Comparison of ENCODE assay signal across 10 cellular contexts in genomic region chr9:127837346-127837745, GRCh38. TPM values are rescaled to one million over a fixed set of nuclear protein-coding genes. Genes with fewer than 3 reads are reported as not detected.
DNase-seq lines count a peak whose midpoint lies in the region; ATAC-seq, FAIRE-seq and TF ChIP-seq lines count a peak whose summit lies in the region.
"Had no signal": no experiment of that assay in that cellular context is flagged by ENCODE, and none has a peak within 500 bp of the region (broad histone marks: within the 10 kb centered on the region; RNA-seq: fewer than 3 reads in every experiment).

No MANE protein-coding gene starts in this region.

- TF ChIP-seq EP300 in GM12878 (IDR thresholded peaks at IDR 0.05; ENCODE audit: borderline replicate concordance in 1 of 2, control insufficient read depth in 1 of 2, low read depth in 2 of 2, low read length in 2 of 2): no peak

- H3K9me3 ChIP-seq in GM12878 (replicated peaks; ENCODE audit: control insufficient read depth, insufficient read depth, low read length) (no peaks in the 10 kb centered on the region), left ventricle myocardium inferior (replicated peaks) (no peaks in the 10 kb centered on the region), skeletal muscle satellite cell (replicated peaks; ENCODE audit: low read length) (no peaks in the 10 kb centered on the region)

- H3K36me3 ChIP-seq in GM12878 (ENCODE audit: control insufficient read depth in 2 of 2, insufficient read depth in 2 of 2, low read length in 1 of 2) (no peaks in the 10 kb centered on the region), left ventricle myocardium inferior (peaks cover 26% of the 10 kb centered on the region), skeletal muscle satellite cell (ENCODE audit: insufficient read depth, low read length) (peaks cover 27% of the 10 kb centered on the region)

- no peaks in the 10 kb centered on the region; the same call in 1 of the 2 replicates for H3K4me1 ChIP-seq in GM12878 (ENCODE audit: control insufficient read depth, insufficient read depth, low read length)
- peaks cover 100% of the 10 kb centered on the region for H3K4me1 ChIP-seq in left ventricle myocardium inferior
- H3K4me1 ChIP-seq in skeletal muscle satellite cell (ENCODE audit: control insufficient read depth, insufficient read depth, low read length): peaks cover 78% of the 10 kb centered on the region

- H3K4me2 ChIP-seq in GM12878 (ENCODE audit: control insufficient read depth, insufficient read depth): no peak overlapping the region
- H3K4me2 ChIP-seq in skeletal muscle satellite cell (ENCODE audit: low read length): peak overlapping the region; percentile 2

- SMC1A ChIA-PET in GM12878 (lab: Charles Lee; ENCODE audit: uncharacterized antibody, unreplicated experiment): no interaction called here

- no peaks in the 10 kb centered on the region for H3K9me3 Mint-ChIP-seq in HFFc6

- H3K27me3 Mint-ChIP-seq in HFFc6 (ENCODE audit: insufficient read depth): no peaks in the 10 kb centered on the region

- no peaks in the 10 kb centered on the region for H4K20me1 ChIP-seq in GM12878 (ENCODE audit: control insufficient read depth, insufficient read depth)

- H3K4me3 Mint-ChIP-seq in HFFc6: peak overlapping the region; percentile 84

- H3K4me3 ChIP-seq in GM12878 (no peak overlapping the region), left ventricle myocardium inferior (peak overlapping the region; percentile 49), skeletal muscle satellite cell (ENCODE audit: low read length) (no peak overlapping the region)

- POLR2A ChIA-PET in GM12878 (lab: Charles Lee): interaction anchor here (0.6 kb wide), 1 partner anchor 157 kb away, joined by 3 read pairs; no protein-coding TSS in a partner anchor

- peak overlapping the region; percentile 99 for H3K27ac Mint-ChIP-seq in HFFc6

- no TSS peak for BruUV-seq in GM12878 (replicated peaks; lab: Mats Ljungman, UMichigan)

- peaks cover 60% of the 10 kb centered on the region for H3K4me1 Mint-ChIP-seq in HFFc6 (ENCODE audit: low read depth)

- in situ Hi-C loops in GM12878 (cut with MboI): no loop called here

- no peak overlapping the region for H3K27ac ChIP-seq in GM12878 (ENCODE audit: control insufficient read depth, insufficient read depth)
- peak overlapping the region; percentile 97 for H3K27ac ChIP-seq in left ventricle myocardium inferior (replicated peaks)

- RAD21 ChIA-PET in GM12878 (lab: Charles Lee; ENCODE audit: unreplicated experiment): interaction anchor here (1.8 kb wide), 1 partner anchor 33 kb away, joined by 5 read pairs; no protein-coding TSS in a partner anchor

- intact Hi-C loops in GM12878 (cut with micrococcal nuclease; ENCODE audit: unreplicated experiment): no loop called here
- intact Hi-C loops in left ventricle myocardium inferior (cut with micrococcal nuclease): no loop called here

- H2AFZ ChIP-seq in GM12878 (ENCODE audit: control insufficient read depth, low read depth, low read length): no peak overlapping the region

- H3K9ac ChIP-seq in GM12878 (ENCODE audit: control insufficient read depth, insufficient read depth, low read length) (no peak overlapping the region), skeletal muscle satellite cell (ENCODE audit: low read depth, low read length) (peak overlapping the region; percentile 80)

- 40% methylated on average over 4 of the region's 4 CpGs for WGBS in GM12878 (ENCODE audit: insufficient coverage, insufficient replicate concordance, low lambda C conversion rate, missing lambda C conversion rate)

- H3K79me2 ChIP-seq in GM12878 (ENCODE audit: control insufficient read depth, insufficient read depth, low read length): no peaks in the 10 kb centered on the region

- H3K36me3 Mint-ChIP-seq in HFFc6 (ENCODE audit: low read depth): peaks cover 30% of the 10 kb centered on the region

- peak; percentile 25; the same call in 1 of the 3 replicates for ATAC-seq in GM12878

- no peak for TF ChIP-seq POLR2A in GM12878 (IDR thresholded peaks at IDR 0.05; ENCODE audit: low read depth, low read length)

- TF ChIP-seq RAD21 in GM12878 (IDR thresholded peaks at IDR 0.05; ENCODE audit: insufficient read depth, low read depth, low read length): no peak

- H3K27me3 ChIP-seq in GM12878 (replicated peaks in 1 of 2; ENCODE audit: control insufficient read depth in 2 of 2, insufficient read depth in 2 of 2, low read length in 1 of 2) (no peaks in the 10 kb centered on the region; a peak in 1 of 4 replicates), left ventricle myocardium inferior (ENCODE audit: low read depth) (no peaks in the 10 kb centered on the region), skeletal muscle satellite cell (ENCODE audit: control insufficient read depth, insufficient read depth, low read length) (no peaks in the 10 kb centered on the region)

- no peak for DNase-seq in HFFc6
- no peak for DNase-seq in GM12878 (ENCODE audit: low read depth, low spot score)
- DNase-seq in left ventricle myocardium inferior: no peak
- DNase-seq in NCI-H1417 (lab: John Stamatoyannopoulos, UW): no peak
- DNase-seq in ecto neural progenitor cell (ENCODE audit: low spot score): no peak
- DNase-seq in SIG-M5 (lab: John Stamatoyannopoulos, UW): no peak
- DNase-seq in stimulated activated CD4-positive, alpha-beta T cell treated with anti-CD3 and anti-CD28 coated beads, Interleukin-4, amount 100 ng/mL, for 24 hours: no peak
- DNase-seq: C1 segment of cervical spinal cord, NCI-H774 had no signal

- TF ChIP-seq CTCF in HFFc6 (IDR thresholded peaks at IDR 0.05): no peak
- no peak for TF ChIP-seq CTCF in GM12878 (IDR thresholded peaks at IDR 0.05 in 2 of 3, conservative IDR thresholded peaks at IDR 0.05 in 1 of 3; ENCODE audit: control insufficient read depth in 2 of 3, extremely low read depth in 1 of 3, insufficient read depth in 1 of 3, low read depth in 3 of 3, low read length in 3 of 3)
- TF ChIP-seq CTCF in left ventricle myocardium inferior (IDR thresholded peaks at IDR 0.05; ENCODE audit: borderline replicate concordance): no peak

- CTCF ChIA-PET in GM12878 (lab: Yijun Ruan, JAX): no interaction called here

- FAIRE-seq in GM12878 (lab: Jason Lieb, UNC): no peak

RNA-seq across cellular contexts. Expression of gene ENG, which starts 17.1 kb away (rescaled TPM):
- total RNA-seq in HFFc6 (2021; fragmentation: NEBNext Ultra II Directional; extraction: Animal tissue kit (Norgen Biotek cat#: 25700)): 100 to 1,000 TPM; 205 to 249 (median 227) TPM
- total RNA-seq in GM12878 (2013; cell fraction: nucleolus; rRNA removed): 4.0 and 5.4 TPM in 2 replicates
- total RNA-seq in GM12878 (2014; rRNA removed) (0.60 and 0.79 TPM in 2 replicates), GM12878 (2014; rRNA removed; fragmentation: Illumina TruSeq; extraction: Trizol) (0.64 and 1.0 TPM in 2 replicates), GM12878 (2021) (9.1 and 10.1 TPM in 2 replicates), left ventricle myocardium inferior (139 TPM)
- polyA plus RNA-seq in GM12878 (2011; ENCODE audit: low read depth): 1.8 TPM
- polyA plus RNA-seq in GM12878 (2011; rRNA removed) (0.16 and 0.18 TPM in 2 replicates), GM12878 (2014; fragmentation: Illumina TruSeq; extraction: Trizol) (0.98 and 3.0 TPM in 2 replicates), GM12878 (2014; fragmentation: Nextera tagmentation; extraction: Ambion mirVana) (under 1 TPM; 0.14 to 0.24 TPM), GM12878 (2014; rRNA removed) (3.3 and 4.2 TPM in 2 replicates), GM12878 (2016; fragmentation: Nextera tagmentation; extraction: Ambion mirVana) (1 to 10 TPM; 4.2 to 5.0 TPM)
- 0.37 and 0.43 TPM in 2 replicates for polyA plus RNA-seq in GM12878 (2011; cell fraction: cytosol; rRNA removed)
- 1.2 and 1.6 TPM in 2 replicates for polyA plus RNA-seq in GM12878 (2011; cell fraction: nucleus; rRNA removed)
- 4.8 and 5.9 TPM in 2 replicates for polyA plus RNA-seq in GM12878 (2012)
- polyA minus RNA-seq in GM12878 (2011; rRNA and poly(A)+ RNA removed): 0.15 and 0.41 TPM in 2 replicates
- 1.2 and 2.0 TPM in 2 replicates for polyA minus RNA-seq in GM12878 (2011; cell fraction: cytosol; rRNA and poly(A)+ RNA removed)
- polyA minus RNA-seq in GM12878 (2011; cell fraction: nucleus; rRNA and poly(A)+ RNA removed): 0.12 and 0.67 TPM in 2 replicates
- total RNA-seq in skeletal muscle satellite cell (2012; rRNA removed): 33.7 and 39.1 TPM in 2 replicates

RNA-seq across cellular contexts. Expression of gene FPGS, which starts 34.7 kb away (rescaled TPM):
- 10 to 100 TPM; 51.9 to 69.2 (median 62.7) TPM for total RNA-seq in HFFc6 (2021; fragmentation: NEBNext Ultra II Directional; extraction: Animal tissue kit (Norgen Biotek cat#: 25700))
- 131 and 132 TPM in 2 replicates for total RNA-seq in GM12878 (2013; cell fraction: nucleolus; rRNA removed)
- 62.8 and 79.6 TPM in 2 replicates for total RNA-seq in GM12878 (2014; rRNA removed)
- total RNA-seq in GM12878 (2014; rRNA removed; fragmentation: Illumina TruSeq; extraction: Trizol): 43.3 and 44.4 TPM in 2 replicates
- 89.3 and 98.3 TPM in 2 replicates for total RNA-seq in GM12878 (2021)
- 30.5 TPM for polyA plus RNA-seq in GM12878 (2011; ENCODE audit: low read depth)
- 34.1 and 64.4 TPM in 2 replicates for polyA plus RNA-seq in GM12878 (2011; rRNA removed)
- 91.2 and 99.0 TPM in 2 replicates for polyA plus RNA-seq in GM12878 (2011; cell fraction: cytosol; rRNA removed)
- polyA plus RNA-seq in GM12878 (2011; cell fraction: nucleus; rRNA removed): 158 and 216 TPM in 2 replicates
- 47.6 and 62.7 TPM in 2 replicates for polyA plus RNA-seq in GM12878 (2012)
- 49.0 and 81.2 TPM in 2 replicates for polyA plus RNA-seq in GM12878 (2014; fragmentation: Illumina TruSeq; extraction: Trizol)
- polyA plus RNA-seq in GM12878 (2014; fragmentation: Nextera tagmentation; extraction: Ambion mirVana): 1 to 10 TPM; 1.2 to 8.2 TPM
- 88.1 and 95.0 TPM in 2 replicates for polyA plus RNA-seq in GM12878 (2014; rRNA removed)
- 100 to 1,000 TPM; 112 to 127 TPM for polyA plus RNA-seq in GM12878 (2016; fragmentation: Nextera tagmentation; extraction: Ambion mirVana)
- 61.6 and 82.1 TPM in 2 replicates for polyA minus RNA-seq in GM12878 (2011; rRNA and poly(A)+ RNA removed)
- polyA minus RNA-seq in GM12878 (2011; cell fraction: cytosol; rRNA and poly(A)+ RNA removed): 29.7 and 45.3 TPM in 2 replicates
- 25.9 and 46.4 TPM in 2 replicates for polyA minus RNA-seq in GM12878 (2011; cell fraction: nucleus; rRNA and poly(A)+ RNA removed)
- total RNA-seq in left ventricle myocardium inferior: 38.0 TPM
- 90.8 and 94.6 TPM in 2 replicates for total RNA-seq in skeletal muscle satellite cell (2012; rRNA removed)

RNA-seq across cellular contexts. Expression of gene AK1, which starts 40.1 kb away (rescaled TPM):
- total RNA-seq in HFFc6 (2021; fragmentation: NEBNext Ultra II Directional; extraction: Animal tissue kit (Norgen Biotek cat#: 25700)): 100 to 1,000 TPM; 109 to 130 (median 124) TPM
- total RNA-seq in GM12878 (2013; cell fraction: nucleolus; rRNA removed): 1.8 and 2.4 TPM in 2 replicates
- total RNA-seq in GM12878 (2014; rRNA removed): 0.87 and 3.1 TPM in 2 replicates
- total RNA-seq in GM12878 (2014; rRNA removed; fragmentation: Illumina TruSeq; extraction: Trizol): 0.14 and 1.8 TPM in 2 replicates
- 2.1 and 2.2 TPM in 2 replicates for total RNA-seq in GM12878 (2021)
- 1.8 TPM for polyA plus RNA-seq in GM12878 (2011; ENCODE audit: low read depth)
- polyA plus RNA-seq in GM12878 (2011; rRNA removed): 0.98 and 1.8 TPM in 2 replicates
- polyA plus RNA-seq in GM12878 (2011; cell fraction: cytosol; rRNA removed): 2.5 and 3.1 TPM in 2 replicates
- polyA plus RNA-seq in GM12878 (2011; cell fraction: nucleus; rRNA removed): 21.6 and 27.7 TPM in 2 replicates
- 5.1 and 8.4 TPM in 2 replicates for polyA plus RNA-seq in GM12878 (2012)
- polyA plus RNA-seq in GM12878 (2014; fragmentation: Illumina TruSeq; extraction: Trizol): 1.3 and 1.8 TPM in 2 replicates
- 1 to 10 TPM in 1 of 2 experiments, under 1 TPM in 1; 0.23 to 1.4 TPM for polyA plus RNA-seq in GM12878 (2014; fragmentation: Nextera tagmentation; extraction: Ambion mirVana)
- polyA plus RNA-seq in GM12878 (2014; rRNA removed): 2.1 and 4.7 TPM in 2 replicates
- 1 to 10 TPM; 1.4 to 2.2 TPM for polyA plus RNA-seq in GM12878 (2016; fragmentation: Nextera tagmentation; extraction: Ambion mirVana)
- polyA minus RNA-seq in GM12878 (2011; rRNA and poly(A)+ RNA removed): 0.29 and 0.88 TPM in 2 replicates
- polyA minus RNA-seq in GM12878 (2011; cell fraction: cytosol; rRNA and poly(A)+ RNA removed): 3.3 and 6.0 TPM in 2 replicates
- 0.24 and 0.67 TPM in 2 replicates for polyA minus RNA-seq in GM12878 (2011; cell fraction: nucleus; rRNA and poly(A)+ RNA removed)
- 844 TPM for total RNA-seq in left ventricle myocardium inferior
- total RNA-seq in skeletal muscle satellite cell (2012; rRNA removed): 28.9 and 41.9 TPM in 2 replicates

RNA-seq across cellular contexts. Expression of gene CDK9, which starts 51.5 kb away (rescaled TPM):
- 10 to 100 TPM; 52.0 to 61.3 (median 56.2) TPM for total RNA-seq in HFFc6 (2021; fragmentation: NEBNext Ultra II Directional; extraction: Animal tissue kit (Norgen Biotek cat#: 25700))
- 59.1 and 66.1 TPM in 2 replicates for total RNA-seq in GM12878 (2013; cell fraction: nucleolus; rRNA removed)
- 33.6 and 34.3 TPM in 2 replicates for total RNA-seq in GM12878 (2014; rRNA removed)
- 24.5 and 25.2 TPM in 2 replicates for total RNA-seq in GM12878 (2014; rRNA removed; fragmentation: Illumina TruSeq; extraction: Trizol)
- 86.3 and 92.6 TPM in 2 replicates for total RNA-seq in GM12878 (2021)
- 20.6 TPM for polyA plus RNA-seq in GM12878 (2011; ENCODE audit: low read depth)
- polyA plus RNA-seq in GM12878 (2011; rRNA removed): 30.3 and 46.5 TPM in 2 replicates
- 51.1 and 55.6 TPM in 2 replicates for polyA plus RNA-seq in GM12878 (2011; cell fraction: cytosol; rRNA removed)
- 219 and 246 TPM in 2 replicates for polyA plus RNA-seq in GM12878 (2011; cell fraction: nucleus; rRNA removed)
- 44.8 and 52.0 TPM in 2 replicates for polyA plus RNA-seq in GM12878 (2012)
- 41.7 and 57.0 TPM in 2 replicates for polyA plus RNA-seq in GM12878 (2014; fragmentation: Illumina TruSeq; extraction: Trizol)
- 1 to 10 TPM; 7.3 to 9.6 TPM for polyA plus RNA-seq in GM12878 (2014; fragmentation: Nextera tagmentation; extraction: Ambion mirVana)
- polyA plus RNA-seq in GM12878 (2014; rRNA removed): 56.7 and 59.9 TPM in 2 replicates
- polyA plus RNA-seq in GM12878 (2016; fragmentation: Nextera tagmentation; extraction: Ambion mirVana): 10 to 100 TPM; 80.9 to 85.5 TPM
- polyA minus RNA-seq in GM12878 (2011; rRNA and poly(A)+ RNA removed): 59.7 and 75.9 TPM in 2 replicates
- 26.9 TPM in 2 replicates for polyA minus RNA-seq in GM12878 (2011; cell fraction: cytosol; rRNA and poly(A)+ RNA removed)
- polyA minus RNA-seq in GM12878 (2011; cell fraction: nucleus; rRNA and poly(A)+ RNA removed): 35.4 and 52.2 TPM in 2 replicates
- 46.4 TPM for total RNA-seq in left ventricle myocardium inferior
- 35.8 and 40.8 TPM in 2 replicates for total RNA-seq in skeletal muscle satellite cell (2012; rRNA removed)

RNA-seq across cellular contexts. Expression of gene SH2D3C, which starts 58.9 kb away (rescaled TPM):
- not detected for total RNA-seq in HFFc6 (2021; fragmentation: NEBNext Ultra II Directional; extraction: Animal tissue kit (Norgen Biotek cat#: 25700))
- 28.6 and 33.2 TPM in 2 replicates for total RNA-seq in GM12878 (2013; cell fraction: nucleolus; rRNA removed)
- total RNA-seq in GM12878 (2014; rRNA removed) (16.1 and 19.0 TPM in 2 replicates), GM12878 (2014; rRNA removed; fragmentation: Illumina TruSeq; extraction: Trizol) (8.4 and 9.0 TPM in 2 replicates), GM12878 (2021) (21.0 and 23.5 TPM in 2 replicates), left ventricle myocardium inferior (18.2 TPM)
- 11.2 TPM for polyA plus RNA-seq in GM12878 (2011; ENCODE audit: low read depth)
- polyA plus RNA-seq in GM12878 (2011; rRNA removed) (3.2 and 13.5 TPM in 2 replicates), GM12878 (2014; fragmentation: Illumina TruSeq; extraction: Trizol) (4.4 and 11.6 TPM in 2 replicates), GM12878 (2014; fragmentation: Nextera tagmentation; extraction: Ambion mirVana) (1 to 10 TPM; 1.2 to 1.9 TPM), GM12878 (2014; rRNA removed) (19.5 and 25.2 TPM in 2 replicates), GM12878 (2016; fragmentation: Nextera tagmentation; extraction: Ambion mirVana) (10 to 100 TPM; 20.7 to 23.2 TPM)
- polyA plus RNA-seq in GM12878 (2011; cell fraction: cytosol; rRNA removed): 18.5 and 20.4 TPM in 2 replicates
- polyA plus RNA-seq in GM12878 (2011; cell fraction: nucleus; rRNA removed): 32.4 and 46.4 TPM in 2 replicates
- 17.4 and 22.8 TPM in 2 replicates for polyA plus RNA-seq in GM12878 (2012)
- polyA minus RNA-seq in GM12878 (2011; rRNA and poly(A)+ RNA removed): 30.6 and 32.1 TPM in 2 replicates
- polyA minus RNA-seq in GM12878 (2011; cell fraction: cytosol; rRNA and poly(A)+ RNA removed): 13.5 and 19.3 TPM in 2 replicates
- polyA minus RNA-seq in GM12878 (2011; cell fraction: nucleus; rRNA and poly(A)+ RNA removed): 10.2 and 18.5 TPM in 2 replicates
- total RNA-seq in skeletal muscle satellite cell (2012; rRNA removed): 0.25 TPM in 1 of 2 replicates, not detected in the other

Comparison
In these comparisons a context has a peak if more than half of its experiments do, and no peak if none do; other contexts are left out.
1. RNA of gene ENG, which starts 17.1 kb away (total RNA-seq): 205 to 249 TPM in HFFc6 and 139 TPM in left ventricle myocardium inferior (single experiment); 0.60 to 10.1 TPM in GM12878; every median in the first group is over 10 times any median in the second.
2. RNA of gene AK1, which starts 40.1 kb away (total RNA-seq): 844 TPM in left ventricle myocardium inferior (single experiment) and 109 to 130 TPM in HFFc6; 0.14 to 3.1 TPM in GM12878; every median in the first group is over 10 times any median in the second.